ENCODE assay signal across 23 cellular contexts in genomic region chr18:54241483-54241882, GRCh38.
"Had no signal": no experiment of that assay in that cellular context is flagged by ENCODE, and none has a peak within 500 bp of the region (broad histone marks: within the 10 kb centered on the region; RNA-seq: fewer than 3 reads in every experiment).

No MANE protein-coding gene starts in this region.

- H3K9me3 ChIP-seq: adrenal gland, ascending aorta, left lung, ovary, psoas muscle, right atrium auricular region, thoracic aorta, upper lobe of left lung had no signal

- H3K27me3 Mint-ChIP-seq: activated T-cell treated with anti-CD3 and anti-CD28 coated beads, Interleukin-2, amount 50 U/mL, for 24 hours; activated T-helper 17 cell treated with anti-CD3 and anti-CD28 coated beads, Interleukin-2, amount 50 U/mL, for 72 hours had no signal

- ATAC-seq: activated naive CD4-positive, alpha-beta T cell treated with anti-CD3 and anti-CD28 coated beads, Interleukin-2, amount 50 U/mL, for 72 hours; activated T-helper 17 cell treated with anti-CD3 and anti-CD28 coated beads, Interleukin-2, amount 50 U/mL, for 72 hours; natural killer cell had no signal

- H3K27me3 ChIP-seq: adrenal gland, ascending aorta, left lung, ovary, right atrium auricular region, upper lobe of left lung had no signal

- H3K27ac ChIP-seq: ovary, psoas muscle, right atrium auricular region had no signal

- H3K4me3 Mint-ChIP-seq: activated T-cell treated with anti-CD3 and anti-CD28 coated beads, Interleukin-2, amount 50 U/mL, for 24 hours; activated T-helper 17 cell treated with anti-CD3 and anti-CD28 coated beads, Interleukin-2, amount 50 U/mL, for 72 hours; mesothelial cell of epicardium; natural killer cell had no signal

- H3K4me1 Mint-ChIP-seq: activated T-helper 17 cell treated with anti-CD3 and anti-CD28 coated beads, Interleukin-2, amount 50 U/mL, for 72 hours; natural killer cell had no signal

- H3K9me3 Mint-ChIP-seq: activated naive CD4-positive, alpha-beta T cell treated with anti-CD3 and anti-CD28 coated beads, Interleukin-2, amount 50 U/mL, for 72 hours; activated T-cell treated with anti-CD3 and anti-CD28 coated beads, Interleukin-2, amount 50 U/mL, for 24 hours; activated T-helper 17 cell treated with anti-CD3 and anti-CD28 coated beads, Interleukin-2, amount 50 U/mL, for 72 hours; natural killer cell had no signal

- H3K36me3 Mint-ChIP-seq: activated naive CD4-positive, alpha-beta T cell treated with anti-CD3 and anti-CD28 coated beads, Interleukin-2, amount 50 U/mL, for 72 hours; mesothelial cell of epicardium; natural killer cell had no signal

- DNase-seq: activated CD4-positive, alpha-beta T cell treated with anti-CD3 and anti-CD28 coated beads for 1 hour; activated CD4-positive, alpha-beta T cell treated with anti-CD3 and anti-CD28 coated beads, Interleukin-2, amount 50 U/mL, for 4 hours; activated CD8-positive, alpha-beta memory T cell treated with anti-CD3 and anti-CD28 coated beads for 24 hours; activated CD8-positive, alpha-beta memory T cell treated with anti-CD3 and anti-CD28 coated beads, Interleukin-2, amount 50 U/mL, for 4 hours; activated T-cell treated with anti-CD3 and anti-CD28 coated beads, Interleukin-2, amount 50 U/mL, for 24 hours; adrenal gland; central memory CD4-positive, alpha-beta T cell; effector memory CD4-positive, alpha-beta T cell; glutamatergic neuron; hippocampal formation; kidney glomerular epithelial cell; natural killer cell; ovary; psoas muscle; stimulated activated CD4-positive, alpha-beta T cell treated with anti-CD3 and anti-CD28 coated beads, Interleukin-1b, Interleukin-23, amount 100 ng/mL, for 48 hours had no signal

- H3K27ac Mint-ChIP-seq: activated naive CD4-positive, alpha-beta T cell treated with anti-CD3 and anti-CD28 coated beads, Interleukin-2, amount 50 U/mL, for 72 hours; activated T-cell treated with anti-CD3 and anti-CD28 coated beads, Interleukin-2, amount 50 U/mL, for 24 hours; activated T-helper 17 cell treated with anti-CD3 and anti-CD28 coated beads, Interleukin-2, amount 50 U/mL, for 72 hours; mesothelial cell of epicardium; natural killer cell had no signal

- H3K4me3 ChIP-seq: adrenal gland, ascending aorta, left lung, ovary, right atrium auricular region, thoracic aorta, upper lobe of left lung had no signal

- H3K36me3 ChIP-seq: adrenal gland, ascending aorta, left lung, ovary, right atrium auricular region, thoracic aorta, upper lobe of left lung had no signal
